Comparison of ENCODE assay signal across 12 cellular contexts in genomic region chr1:235919127-235919796, GRCh38. TPM values are rescaled to one million over a fixed set of nuclear protein-coding genes. Genes with fewer than 3 reads are reported as not detected.
DNase-seq lines count a peak whose midpoint lies in the region; TF ChIP-seq lines count a peak whose summit lies in the region.
"Had no signal": no experiment of that assay in that cellular context is flagged by ENCODE, and none has a peak within 500 bp of the region (broad histone marks: within the 10 kb centered on the region; RNA-seq: fewer than 3 reads in every experiment).

No MANE protein-coding gene starts in this region.

- H3K4me1 Mint-ChIP-seq in activated naive CD8-positive, alpha-beta T cell treated with anti-CD3 and anti-CD28 coated beads for 36 hours, result peaks cover 46% of the 10 kb centered on the region

- no peaks in the 10 kb centered on the region for H3K27me3 Mint-ChIP-seq in activated naive CD8-positive, alpha-beta T cell treated with anti-CD3 and anti-CD28 coated beads for 36 hours

- peak overlapping the region; percentile 96 for H3K27ac ChIP-seq in vagina
- peak overlapping the region in 2 of 4 donors; percentile 77 to 86 for H3K27ac ChIP-seq in tibial nerve
- H3K27ac ChIP-seq: parathyroid adenoma had no signal

- no peak for TF ChIP-seq EP300 in tibial nerve (IDR thresholded peaks at IDR 0.05)

- H3K27ac Mint-ChIP-seq in activated naive CD8-positive, alpha-beta T cell treated with anti-CD3 and anti-CD28 coated beads for 36 hours, result peak overlapping the region; percentile 46
- H3K27ac Mint-ChIP-seq: activated T-helper 2 cell treated with anti-CD3 and anti-CD28 coated beads, Interferon-gamma antibody, Interleukin-2, Interleukin-4, amounts not matched to agents 10 μg/mL and 5 μg/mL and 100 μg/mL, durations not matched to agents 14 hours and 24 hours and 36 hours had no signal

- H3K9me3 ChIP-seq in vagina (no peaks in the 10 kb centered on the region), tibial nerve (no peaks in the 10 kb centered on the region)

- intact Hi-C loops in vagina (cut with DNase I), result loop anchor here (10.0 kb wide), 1 partner anchor 54 kb away; the partner anchor contains the start of gene LYST

- no peaks in the 10 kb centered on the region for H3K36me3 Mint-ChIP-seq in activated naive CD8-positive, alpha-beta T cell treated with anti-CD3 and anti-CD28 coated beads for 36 hours

- H3K4me3 Mint-ChIP-seq in activated naive CD8-positive, alpha-beta T cell treated with anti-CD3 and anti-CD28 coated beads for 36 hours, result no peak overlapping the region

- WGBS in tibial nerve, 2 donors, result 45 to 58% methylated on average over 11 of the region's 11 CpGs

- no peak overlapping the region for H3K4me3 ChIP-seq in vagina
- no peak overlapping the region for H3K4me3 ChIP-seq in tibial nerve
- H3K4me3 ChIP-seq: dorsolateral prefrontal cortex had no signal

- H3K27me3 ChIP-seq in vagina (no peaks in the 10 kb centered on the region), tibial nerve (no peaks in the 10 kb centered on the region)
- H3K27me3 ChIP-seq: dorsolateral prefrontal cortex had no signal

- DNase-seq in NCI-H524 (lab: John Stamatoyannopoulos, UW) (peak; percentile 33 to 62), NCI-H524 treated with DMSO at 0.1 percent for 48 hours (lab: John Stamatoyannopoulos, UW) (no peak), left kidney (ENCODE audit: low read depth, low spot score) (peak; percentile 77), vagina (ENCODE audit: extremely low spot score in 2 of 2) (no peak), occipital lobe (lab: John Stamatoyannopoulos, UW) (no peak), RKO (ENCODE audit: low spot score) (no peak), tibial nerve (ENCODE audit: low spot score in 2 of 2) (no peak)
- DNase-seq in activated naive CD8-positive, alpha-beta T cell treated with anti-CD3 and anti-CD28 coated beads for 36 hours, result no peak
- DNase-seq: ACHN, dorsolateral prefrontal cortex had no signal

- TF ChIP-seq POLR2A in vagina (IDR thresholded peaks at IDR 0.05) (no peak), tibial nerve (IDR thresholded peaks at IDR 0.05) (no peak)

- H3K9me3 Mint-ChIP-seq in activated naive CD8-positive, alpha-beta T cell treated with anti-CD3 and anti-CD28 coated beads for 36 hours, result no peaks in the 10 kb centered on the region
- H3K9me3 Mint-ChIP-seq: activated T-helper 2 cell treated with anti-CD3 and anti-CD28 coated beads, Interferon-gamma antibody, Interleukin-2, Interleukin-4, amounts not matched to agents 10 μg/mL and 5 μg/mL and 100 μg/mL, durations not matched to agents 14 hours and 24 hours and 36 hours had no signal

- H3K36me3 ChIP-seq in vagina (no peaks in the 10 kb centered on the region), tibial nerve (no peaks in the 10 kb centered on the region)

- H3K4me1 ChIP-seq in vagina, result peaks cover 64% of the 10 kb centered on the region
- peaks cover 0 to 47% (median 39%) of the 10 kb centered on the region in 4 donors for H3K4me1 ChIP-seq in tibial nerve
- H3K4me1 ChIP-seq: parathyroid adenoma had no signal

- TF ChIP-seq CTCF in vagina (IDR thresholded peaks at IDR 0.05), result no peak
- no peak for TF ChIP-seq CTCF in tibial nerve (IDR thresholded peaks at IDR 0.05)

RNA-seq across cellular contexts. Expression of gene LYST, which starts 52.6 kb away (rescaled TPM):
- 10 to 100 TPM; 63.8 to 76.2 TPM for total RNA-seq in activated naive CD8-positive, alpha-beta T cell treated with anti-CD3 and anti-CD28 coated beads for 36 hours
- total RNA-seq in vagina (52.1 TPM), occipital lobe (69.7 TPM), tibial nerve (10 to 100 TPM; 48.0 to 62.8 (median 61.0) TPM)

Comparison
In these comparisons a context has a peak if more than half of its experiments do, and no peak if none do; other contexts are left out.
1. DNase-seq: peak in NCI-H524 (2 of 2) and left kidney (single experiment); none in NCI-H524 treated with DMSO at 0.1 percent for 48 hours (single experiment), activated naive CD8-positive, alpha-beta T cell treated with anti-CD3 and anti-CD28 coated beads for 36 hours (single experiment), vagina (0 of 2), occipital lobe (single experiment), RKO (single experiment) and tibial nerve (0 of 2).